1 cellular context compared by ENCODE assay signal in genomic region chr3:17945799-17946381, GRCh38.
TF ChIP-seq lines count a peak whose summit lies in the region.

No MANE protein-coding gene starts in this region.

TF ChIP-seq in K562, 482 proteins besides CTCF, POLR2A, EP300 and RAD21 (continued from another document):
- no peak for TF ChIP-seq NCOR1 (IDR thresholded peaks at IDR 0.05)
- TF ChIP-seq KDM1A (IDR thresholded peaks at IDR 0.05), result no peak
- no peak for TF ChIP-seq HDAC2 (IDR thresholded peaks at IDR 0.05)
- no peak for TF ChIP-seq NR2C2 (CRISPR knock-in tag; IDR thresholded peaks at IDR 0.05)
- TF ChIP-seq NR2C2 (tag; IDR thresholded peaks at IDR 0.05), result peak; percentile 33; the same call in 1 of the 2 replicates
- TF ChIP-seq BHLHE40 (IDR thresholded peaks at IDR 0.05; ENCODE audit: low read length), result no peak
